Comparison of ENCODE assay signal across 8 cellular contexts in genomic region chr17:70168044-70168978, GRCh38. TPM values are rescaled to one million over a fixed set of nuclear protein-coding genes. Genes with fewer than 3 reads are reported as not detected.
DNase-seq lines count a peak whose midpoint lies in the region; ATAC-seq and TF ChIP-seq lines count a peak whose summit lies in the region.

No MANE protein-coding gene starts in this region.

- H3K4me3 ChIP-seq in MG63 = peak overlapping the region; percentile 89
- peak overlapping the region; percentile 52 for H3K4me3 ChIP-seq in fibroblast of pulmonary artery (replicated peaks; ENCODE audit: low read depth, low read length)
- peak overlapping the region; percentile 74 to 83 for H3K4me3 ChIP-seq in muscle layer of duodenum (ENCODE audit: low read depth in 1 of 2, low read length in 2 of 2)
- peak overlapping the region; percentile 24 to 58 for H3K4me3 ChIP-seq in uterus

- H3K4me1 ChIP-seq in muscle layer of duodenum (ENCODE audit: control insufficient read depth in 1 of 2, insufficient read depth in 2 of 2, low read length in 2 of 2) = peaks cover 0 to 4% of the 10 kb centered on the region in 2 donors
- H3K4me1 ChIP-seq in uterus = no peaks in the 10 kb centered on the region

- DNase-seq in DMS53 treated with DMSO at 0.1 percent for 48 hours (lab: John Stamatoyannopoulos, UW; ENCODE audit: unreplicated experiment) = peak; percentile 70
- DNase-seq in MG63 = peak; percentile 78
- DNase-seq in UCSD-AML1 (lab: John Stamatoyannopoulos, UW; ENCODE audit: unreplicated experiment) = peak; percentile 11
- DNase-seq in fibroblast of pulmonary artery (ENCODE audit: low read depth) = peak; percentile 68
- peak; percentile 27 to 31 for DNase-seq in uterus

- peaks cover 5% of the 10 kb centered on the region; the same call in 1 of the 2 replicates for H3K36me3 ChIP-seq in MG63
- no peaks in the 10 kb centered on the region for H3K36me3 ChIP-seq in muscle layer of duodenum (ENCODE audit: control insufficient read depth in 1 of 2, insufficient read depth in 2 of 2, low read length in 2 of 2)
- no peaks in the 10 kb centered on the region for H3K36me3 ChIP-seq in uterus

- no peak for TF ChIP-seq POLR2A in uterus (IDR thresholded peaks at IDR 0.05)

- intact Hi-C loops in uterus (cut with DNase I; ENCODE audit: low total_unique reads) = no loop called here

- H3K27ac ChIP-seq in muscle layer of duodenum (ENCODE audit: low read length) (peak overlapping the region; percentile 84), uterus (peak overlapping the region; percentile 36 to 69)

- H3K27me3 ChIP-seq in MG63 (no peaks in the 10 kb centered on the region), muscle layer of duodenum (ENCODE audit: low read depth, low read length) (no peaks in the 10 kb centered on the region), uterus (peaks cover 0 to 8% of the 10 kb centered on the region in 2 donors)

- H3K9me3 ChIP-seq in MG63 (no peaks in the 10 kb centered on the region), muscle layer of duodenum (ENCODE audit: control insufficient read depth in 1 of 2, low read length in 2 of 2) (no peaks in the 10 kb centered on the region), uterus (no peaks in the 10 kb centered on the region)

- TF ChIP-seq CTCF in fibroblast of pulmonary artery (IDR thresholded peaks at IDR 0.05; ENCODE audit: low read length, missing control alignments) = peak; percentile 73
- peak; percentile 15 to 45 (median 34) for TF ChIP-seq CTCF in uterus (IDR thresholded peaks at IDR 0.05)

- ATAC-seq in GM21526 (IDR thresholded peaks at IDR 0.05; ENCODE audit: low FRiP score, unreplicated experiment) = peak; percentile 18
- ATAC-seq in GM21825 (IDR thresholded peaks at IDR 0.05; ENCODE audit: unreplicated experiment) = no peak

RNA-seq across cellular contexts. Expression of gene KCNJ2, which starts 1.0 kb away (rescaled TPM):
- total RNA-seq in MG63 (2014; rRNA removed; shearing (Covaris generic); ENCODE audit: low replicate concordance) = 8.1 and 12.8 TPM in 2 replicates
- 10 to 100 TPM in 1 of 4 donors, 1 to 10 TPM in 2, under 1 TPM in 1; 0.51 to 11.6 (median 5.0) TPM for total RNA-seq in uterus

Comparison
In these comparisons a context has a peak if more than half of its experiments do, and no peak if none do; other contexts are left out.
1. DNase-seq: peak in every context shown above with its lines; median percentile 78 in MG63; 70 in DMS53 treated with DMSO at 0.1 percent for 48 hours; 68 in fibroblast of pulmonary artery; 29 in uterus; 11 in UCSD-AML1.